ENCODE assay signal across 8 cellular contexts in genomic region chr6:28080631-28081485, GRCh38. TPM values are rescaled to one million over a fixed set of nuclear protein-coding genes. Genes with fewer than 3 reads are reported as not detected.
DNase-seq lines count a peak whose midpoint lies in the region; ATAC-seq and TF ChIP-seq lines count a peak whose summit lies in the region.

No MANE protein-coding gene starts in this region.

- no peaks in the 10 kb centered on the region for H3K9me3 Mint-ChIP-seq in activated CD4-positive, alpha-beta memory T cell treated with anti-CD3 and anti-CD28 coated beads, Interleukin-2, amount 10 ng/mL, durations not matched to agents 7 days and 5 days

- peaks cover 3% of the 10 kb centered on the region for H3K36me3 Mint-ChIP-seq in activated CD4-positive, alpha-beta memory T cell treated with anti-CD3 and anti-CD28 coated beads, Interleukin-2, amount 10 ng/mL, durations not matched to agents 7 days and 5 days (ENCODE audit: low read depth)

- peak overlapping the region; percentile 92 to 97 for H3K4me3 ChIP-seq in duodenal mucosa (ENCODE audit: low read depth in 1 of 2, low read length in 2 of 2)
- H3K4me3 ChIP-seq in right lobe of liver, result peak overlapping the region; percentile 67 to 76 (median 75)

- H3K4me1 ChIP-seq in duodenal mucosa (ENCODE audit: control insufficient read depth in 1 of 2, insufficient read depth in 2 of 2, low read length in 2 of 2) (peaks cover 6 to 7% of the 10 kb centered on the region in 2 donors), right lobe of liver (peaks cover 0 to 8% (median 0%) of the 10 kb centered on the region in 4 donors)

- peak overlapping the region; percentile 85 for H3K27ac Mint-ChIP-seq in activated CD4-positive, alpha-beta memory T cell treated with anti-CD3 and anti-CD28 coated beads, Interleukin-2, amount 10 ng/mL, durations not matched to agents 7 days and 5 days

- CTCF ChIA-PET in activated CD4-positive, alpha-beta memory T cell treated with anti-CD3 and anti-CD28 coated beads, Interleukin-2, amount 10 ng/mL, durations not matched to agents 7 days and 5 days (lab: Charles Lee), result interaction anchor here (1.2 kb wide), 1 partner anchor 24 kb away, joined by 3 read pairs; no protein-coding TSS in a partner anchor

- peak overlapping the region; percentile 85 for H3K27ac ChIP-seq in duodenal mucosa (ENCODE audit: low read depth, low read length)
- peak overlapping the region; percentile 65 to 88 (median 70) for H3K27ac ChIP-seq in right lobe of liver

- ATAC-seq in GM19452 (IDR thresholded peaks at IDR 0.05; ENCODE audit: unreplicated experiment) (peak; percentile 77), HG03575 (IDR thresholded peaks at IDR 0.05; ENCODE audit: extremely low read depth, insufficient number of reproducible peaks, low FRiP score, unreplicated experiment) (peak; percentile 22), right lobe of liver (peak; percentile 96 to 98 (median 96))

- POLR2A ChIA-PET in activated CD4-positive, alpha-beta memory T cell treated with anti-CD3 and anti-CD28 coated beads, Interleukin-2, amount 10 ng/mL, durations not matched to agents 7 days and 5 days (lab: Charles Lee), result interaction anchor here (0.6 to 1.1 kb wide), 4 partner anchors 27 to 1898 kb away, joined by 3 to 4 read pairs (median 3); a partner anchor contains a TSS

- H3K36me3 ChIP-seq in duodenal mucosa (ENCODE audit: control insufficient read depth in 1 of 2, insufficient read depth in 2 of 2, low read length in 2 of 2) (peaks cover 5 to 6% of the 10 kb centered on the region in 2 donors), right lobe of liver (no peaks in the 10 kb centered on the region)

- H3K9ac ChIP-seq in duodenal mucosa (ENCODE audit: low read depth in 1 of 2, low read length in 2 of 2), result peak overlapping the region; percentile 83

- TF ChIP-seq CTCF in right lobe of liver (IDR thresholded peaks at IDR 0.05), result no peak

- no peaks in the 10 kb centered on the region for H3K27me3 Mint-ChIP-seq in activated CD4-positive, alpha-beta memory T cell treated with anti-CD3 and anti-CD28 coated beads, Interleukin-2, amount 10 ng/mL, durations not matched to agents 7 days and 5 days

- peak; percentile 52 for TF ChIP-seq POLR2A in right lobe of liver (IDR thresholded peaks at IDR 0.05)

- H3K4me3 Mint-ChIP-seq in activated CD4-positive, alpha-beta memory T cell treated with anti-CD3 and anti-CD28 coated beads, Interleukin-2, amount 10 ng/mL, durations not matched to agents 7 days and 5 days, result peak overlapping the region; percentile 96

- WGBS in right lobe of liver (ENCODE audit: insufficient coverage, low coverage, low lambda C conversion rate, missing lambda C conversion rate), result 0% methylated on average over 11 of the region's 46 CpGs

- H3K4me1 Mint-ChIP-seq in activated CD4-positive, alpha-beta memory T cell treated with anti-CD3 and anti-CD28 coated beads, Interleukin-2, amount 10 ng/mL, durations not matched to agents 7 days and 5 days, result peaks cover 18% of the 10 kb centered on the region

- DNase-seq in CD1c-positive myeloid dendritic cell (ENCODE audit: extremely low spot score), result peak; percentile 96
- DNase-seq in NCI-H774 (lab: John Stamatoyannopoulos, UW), result peak; percentile 92
- peak; percentile 89 for DNase-seq in activated CD4-positive, alpha-beta memory T cell treated with anti-CD3 and anti-CD28 coated beads, Interleukin-2, amount 10 ng/mL, durations not matched to agents 7 days and 5 days
- peak; percentile 88 to 92 (median 91) for DNase-seq in right lobe of liver
- peak; percentile 89 for DNase-seq in stimulated activated CD4-positive, alpha-beta T cell treated with anti-CD3 and anti-CD28 coated beads, Interleukin-4, amount 100 ng/mL, for 1 hour

- intact Hi-C loops in right lobe of liver (cut with DNase I), result no loop called here

- H3K27me3 ChIP-seq in duodenal mucosa (ENCODE audit: control insufficient read depth in 1 of 2, insufficient read depth in 2 of 2, low read length in 2 of 2) (no peaks in the 10 kb centered on the region), right lobe of liver (no peaks in the 10 kb centered on the region)

- no peaks in the 10 kb centered on the region for H3K9me3 ChIP-seq in duodenal mucosa (ENCODE audit: control insufficient read depth in 1 of 2, low read length in 2 of 2)
- no peaks in the 10 kb centered on the region for H3K9me3 ChIP-seq in right lobe of liver

RNA-seq across cellular contexts. Expression of gene ZNF165, which starts 0.5 kb away (rescaled TPM):
- under 1 TPM; 0.40 to 0.50 TPM for total RNA-seq in activated CD4-positive, alpha-beta memory T cell treated with anti-CD3 and anti-CD28 coated beads, Interleukin-2, amount 10 ng/mL, durations not matched to agents 7 days and 5 days
- 1 to 10 TPM in 3 of 6 experiments, under 1 TPM in 3; 0.24 to 3.0 (median 0.95) TPM for total RNA-seq in right lobe of liver

RNA-seq across cellular contexts. Expression of gene ZSCAN16, which starts 43.6 kb away (rescaled TPM):
- total RNA-seq in activated CD4-positive, alpha-beta memory T cell treated with anti-CD3 and anti-CD28 coated beads, Interleukin-2, amount 10 ng/mL, durations not matched to agents 7 days and 5 days, result 1 to 10 TPM; 5.3 TPM
- 1 to 10 TPM; 1.5 to 2.0 (median 1.7) TPM for total RNA-seq in right lobe of liver

Comparison
In these comparisons a context has a peak if more than half of its experiments do, and no peak if none do; other contexts are left out.
1. Peak in every context shown above with its lines: DNase-seq, ATAC-seq, H3K4me3 ChIP-seq and H3K27ac ChIP-seq.
2. ATAC-seq: peak in every context shown above with its lines; median percentile 96 in right lobe of liver; 77 in GM19452; 22 in HG03575.